Comparison of ENCODE assay signal across 9 cellular contexts in genomic region chr6:136526196-136526930, GRCh38.
A peak's percentile ranks its signal among the peaks of the same experiment; 100 is the strongest.
DNase-seq lines count a peak whose midpoint lies in the region; ATAC-seq and TF ChIP-seq lines count a peak whose summit lies in the region.
"Had no signal": no experiment of that assay in that cellular context is flagged by ENCODE, and none has a peak within 500 bp of the region (broad histone marks: within the 10 kb centered on the region; RNA-seq: fewer than 3 reads in every experiment).

No MANE protein-coding gene starts in this region.

- H3K27me3 ChIP-seq in HAP-1 (ENCODE audit: low read depth), result no peaks in the 10 kb centered on the region
- no peaks in the 10 kb centered on the region for H3K27me3 ChIP-seq in layer of hippocampus (ENCODE audit: control insufficient read depth, insufficient read depth, low read length)
- H3K27me3 ChIP-seq: uterus had no signal

- H3K4me1 ChIP-seq in HAP-1, result peaks cover 36% of the 10 kb centered on the region
- H3K4me1 ChIP-seq: uterus had no signal

- H3K4me3 ChIP-seq in HAP-1, result 0 out of 2 replicates have a peak overlapping the region, but pooled peaks have one; percentile 3
- H3K4me3 ChIP-seq in coronary artery, result no peak overlapping the region
- H3K4me3 ChIP-seq: uterus had no signal

- H3K4me1 Mint-ChIP-seq in central memory CD8-positive, alpha-beta T cell, result peaks cover 6% of the 10 kb centered on the region

- H3K27ac Mint-ChIP-seq in central memory CD8-positive, alpha-beta T cell (ENCODE audit: low read depth), result no peak overlapping the region

- no peak overlapping the region for H3K4me3 Mint-ChIP-seq in central memory CD8-positive, alpha-beta T cell

- H3K36me3 Mint-ChIP-seq in central memory CD8-positive, alpha-beta T cell (ENCODE audit: insufficient read depth), result no peaks in the 10 kb centered on the region

- no peaks in the 10 kb centered on the region for H3K9me3 Mint-ChIP-seq in central memory CD8-positive, alpha-beta T cell

- peak; percentile 91 for DNase-seq in AG20443 (ENCODE audit: low spot score)
- DNase-seq in HAP-1 (ENCODE audit: low spot score in 2 of 2), result peak; percentile 79 to 80
- DNase-seq in central memory CD8-positive, alpha-beta T cell (ENCODE audit: low spot score in 2 of 2), result no peak
- peak; percentile 8 for DNase-seq in stimulated activated CD4-positive, alpha-beta T cell treated with anti-CD3 and anti-CD28 coated beads, Interleukin-4, amount 100 ng/mL, for 24 hours
- no peak for DNase-seq in coronary artery (ENCODE audit: low spot score)
- no peak for DNase-seq in LoVo (ENCODE audit: low spot score)

- H3K36me3 ChIP-seq in HAP-1 (replicated peaks), result no peaks in the 10 kb centered on the region
- H3K36me3 ChIP-seq: uterus had no signal

- no peaks in the 10 kb centered on the region for H3K9me3 ChIP-seq in HAP-1
- H3K9me3 ChIP-seq: uterus had no signal

- peaks cover 48% of the 10 kb centered on the region for H3K27me3 Mint-ChIP-seq in central memory CD8-positive, alpha-beta T cell

- H3K27ac ChIP-seq in layer of hippocampus (ENCODE audit: low read depth, low read length) (peak overlapping the region; percentile 95), coronary artery (no peak overlapping the region)
- H3K27ac ChIP-seq: uterus had no signal

- TF ChIP-seq CTCF in coronary artery (IDR thresholded peaks at IDR 0.05), result no peak

- peak; percentile 98 for ATAC-seq in SK-N-SH treated with all-trans-retinoic acid at 6 μM for 48 hours
- ATAC-seq in central memory CD8-positive, alpha-beta T cell (replicated peaks; ENCODE audit: extremely low read depth, poor library complexity, severe bottlenecking), result peak; percentile 24

- in situ Hi-C loops in HAP-1 (cut with MboI; ENCODE audit: low sequenced_read_pairs), result no loop called here

TF ChIP-seq in SK-N-SH treated with all-trans-retinoic acid at 6 μM for 48 hours, 23 proteins besides CTCF, POLR2A, EP300 and RAD21:
- no peak for TF ChIP-seq CREB5 (CRISPR knock-in tag; IDR thresholded peaks at IDR 0.05; ENCODE audit: low read depth)

Comparison
In these comparisons a context has a peak if more than half of its experiments do, and no peak if none do; other contexts are left out.
1. DNase-seq: peak in AG20443 (single experiment), HAP-1 (2 of 2) and stimulated activated CD4-positive, alpha-beta T cell treated with anti-CD3 and anti-CD28 coated beads, Interleukin-4, amount 100 ng/mL, for 24 hours (single experiment); none in central memory CD8-positive, alpha-beta T cell (0 of 2), coronary artery (single experiment) and LoVo (single experiment).